25 cellular contexts compared by ENCODE assay signal in genomic region chr5:166185232-166185631, GRCh38.
DNase-seq lines count a peak whose midpoint lies in the region; ATAC-seq, FAIRE-seq and TF ChIP-seq lines count a peak whose summit lies in the region.
"Had no signal": no experiment of that assay in that cellular context is flagged by ENCODE, and none has a peak within 500 bp of the region (broad histone marks: within the 10 kb centered on the region; RNA-seq: fewer than 3 reads in every experiment).

No MANE protein-coding gene starts in this region.

- H3K18ac ChIP-seq in IMR-90 (ENCODE audit: low read depth, low read length), result no peak overlapping the region

- H3K79me1 ChIP-seq in IMR-90 (ENCODE audit: low read depth in 1 of 2, low read length in 2 of 2), result no peaks in the 10 kb centered on the region

- CTCF ChIA-PET in HepG2 (lab: Yijun Ruan, JAX; ENCODE audit: low intra/inter-chr PET ratio, low total read pairs) (no interaction called here), IMR-90 (lab: Yijun Ruan, JAX) (interaction anchor here (1.0 kb wide), 1 partner anchor 16 kb away, joined by 3 read pairs; no protein-coding TSS in a partner anchor)

- no peak for TF ChIP-seq RAD21 in HepG2 (CRISPR knock-in tag; IDR thresholded peaks at IDR 0.05)
- TF ChIP-seq RAD21 in IMR-90 (IDR thresholded peaks at IDR 0.05; ENCODE audit: low read length), result no peak
- no peak for TF ChIP-seq RAD21 in neural cell (conservative IDR thresholded peaks at IDR 0.05)

- H2AK9ac ChIP-seq in IMR-90 (replicated peaks; ENCODE audit: low read depth, low read length, poor library complexity), result no peak overlapping the region

- H4K91ac ChIP-seq in IMR-90 (ENCODE audit: insufficient read depth, low read depth, low read length), result no peak overlapping the region

- no peak overlapping the region for H2BK120ac ChIP-seq in IMR-90 (ENCODE audit: low read depth, low read length)

- no peak overlapping the region for H3K9ac ChIP-seq in HepG2 (ENCODE audit: insufficient read depth, low read depth, low read length)
- H3K9ac ChIP-seq in IMR-90 (ENCODE audit: low read depth, low read length), result no peak overlapping the region
- no peak overlapping the region for H3K9ac ChIP-seq in neural cell (ENCODE audit: low read length)
- no peak overlapping the region for H3K9ac ChIP-seq in colonic mucosa (ENCODE audit: low read depth in 2 of 2, low read length in 2 of 2)
- H3K9ac ChIP-seq: BLaER1 had no signal

- in situ Hi-C loops in HepG2 (cut with HindIII; ENCODE audit: extremely low pct_ligation_motif_present, low pct_unique_long_range_greater_than_20kb), result no loop called here
- in situ Hi-C loops in IMR-90 (cut with MboI; ENCODE audit: low sequenced_read_pairs), result no loop called here

- peaks cover 86% of the 10 kb centered on the region for H3K9me3 ChIP-seq in HepG2 (ENCODE audit: low read length)
- H3K9me3 ChIP-seq in right lobe of liver, result no peaks in the 10 kb centered on the region
- no peaks in the 10 kb centered on the region for H3K9me3 ChIP-seq in IMR-90 (ENCODE audit: control insufficient read depth, insufficient read depth, low read length)
- H3K9me3 ChIP-seq in neural cell (ENCODE audit: low read length), result no peaks in the 10 kb centered on the region
- H3K9me3 ChIP-seq in colonic mucosa, result no peaks in the 10 kb centered on the region
- H3K9me3 ChIP-seq: BE2C, BLaER1 had no signal

- 46% methylated on average over 9 of the region's 9 CpGs for WGBS in HepG2 (ENCODE audit: low lambda C conversion rate)
- WGBS in right lobe of liver (ENCODE audit: insufficient coverage, low coverage, low lambda C conversion rate, missing lambda C conversion rate), result 69% methylated on average over 9 of the region's 9 CpGs
- no CpG with 5 or more reads among the region's 9 CpGs for WGBS in IMR-90 (ENCODE audit: extremely low coverage in 2 of 2, insufficient read length in 1 of 2), 2 experiments

- no peaks in the 10 kb centered on the region for H3F3A ChIP-seq in neural cell (ENCODE audit: insufficient read depth, low read length, poor library complexity, severe bottlenecking)

- H3K56ac ChIP-seq in IMR-90 (ENCODE audit: extremely low read depth, insufficient read depth, low read length), result no peak overlapping the region

- dilution Hi-C loops in IMR-90 (cut with HindIII; ENCODE audit: low sequenced_read_pairs, unreplicated experiment), result no loop called here

- H3K27ac ChIP-seq in HepG2 (ENCODE audit: extremely low read length, insufficient read depth, low read length) (no peak overlapping the region), right lobe of liver (no peak overlapping the region), IMR-90 (ENCODE audit: insufficient read depth, low read length) (no peak overlapping the region), neural cell (ENCODE audit: low read length) (no peak overlapping the region), colonic mucosa (no peak overlapping the region)
- H3K27ac ChIP-seq: 22Rv1, BLaER1 had no signal

- H4K5ac ChIP-seq in IMR-90 (ENCODE audit: low read depth, low read length), result no peak overlapping the region

- H2AFZ ChIP-seq in HepG2 (ENCODE audit: low read length) (no peak overlapping the region), IMR-90 (replicated peaks; ENCODE audit: low read length, poor library complexity) (no peak overlapping the region), neural cell (ENCODE audit: low read depth, low read length) (no peak overlapping the region)

- H3K36me3 ChIP-seq in HepG2 (replicated peaks in 1 of 2; ENCODE audit: control insufficient read depth in 1 of 2, insufficient read depth in 2 of 2, low read length in 2 of 2), result no peaks in the 10 kb centered on the region
- no peaks in the 10 kb centered on the region for H3K36me3 ChIP-seq in right lobe of liver
- H3K36me3 ChIP-seq in IMR-90 (ENCODE audit: control insufficient read depth, insufficient read depth, low read length), result no peaks in the 10 kb centered on the region
- H3K36me3 ChIP-seq in neural cell (ENCODE audit: insufficient read depth, low read length), result no peaks in the 10 kb centered on the region
- H3K36me3 ChIP-seq in colonic mucosa, result no peaks in the 10 kb centered on the region
- H3K36me3 ChIP-seq: BE2C, BLaER1 had no signal

- no peak overlapping the region for H2BK5ac ChIP-seq in IMR-90 (ENCODE audit: low read depth, low read length, poor library complexity, severe bottlenecking)

- no peak for DNase-seq in HepG2 (ENCODE audit: low spot score)
- DNase-seq in right lobe of liver, result no peak
- DNase-seq in IMR-90, result no peak
- DNase-seq in colonic mucosa, result no peak
- no peak for DNase-seq in foreskin fibroblast
- DNase-seq: ACHN; BE2C; C1 segment of cervical spinal cord; CD4-positive, alpha-beta memory T cell; CD4-positive, CD25-positive, alpha-beta regulatory T cell; CD8-positive, alpha-beta memory T cell; COR-L47; DMS 273 treated with DMSO at 0.1 percent for 48 hours; DMS153; DMS53; DMS79; DND-41; EL; GDM1 had no signal

- BruUV-seq in HepG2 (replicated peaks; lab: Mats Ljungman, UMichigan) (no TSS peak), IMR-90 (replicated peaks; lab: Mats Ljungman, UMichigan) (no TSS peak)

- H4K20me1 ChIP-seq in HepG2 (ENCODE audit: insufficient read depth, low read length) (no peaks in the 10 kb centered on the region), IMR-90 (ENCODE audit: insufficient read depth, low read length) (no peaks in the 10 kb centered on the region), neural cell (ENCODE audit: insufficient read depth) (no peaks in the 10 kb centered on the region)
- H4K20me1 ChIP-seq: BLaER1 had no signal

- no peak overlapping the region for H3K4me2 ChIP-seq in HepG2 (ENCODE audit: low read depth, low read length)
- no peak overlapping the region for H3K4me2 ChIP-seq in IMR-90 (ENCODE audit: low read depth, low read length)
- no peak overlapping the region for H3K4me2 ChIP-seq in neural cell (ENCODE audit: low read length)
- H3K4me2 ChIP-seq: BLaER1 had no signal

- TF ChIP-seq CTCF in HepG2 (CRISPR knock-in tag; IDR thresholded peaks at IDR 0.05) (no peak), right lobe of liver (IDR thresholded peaks at IDR 0.05) (no peak), IMR-90 (conservative IDR thresholded peaks at IDR 0.05; ENCODE audit: low read depth, low read length) (no peak), neural cell (IDR thresholded peaks at IDR 0.05; ENCODE audit: poor library complexity, severe bottlenecking) (no peak), colonic mucosa (IDR thresholded peaks at IDR 0.05) (no peak), foreskin fibroblast (IDR thresholded peaks at IDR 0.05; ENCODE audit: low read depth, low read length) (no peak)

- TF ChIP-seq EP300 in HepG2 (IDR thresholded peaks at IDR 0.05; ENCODE audit: low read depth in 2 of 2, low read length in 2 of 2) (no peak), HepG2 (CRISPR knock-in tag; IDR thresholded peaks at IDR 0.05; ENCODE audit: borderline replicate concordance) (no peak), neural cell (conservative IDR thresholded peaks at IDR 0.05; ENCODE audit: poor library complexity, severe bottlenecking) (no peak)

- H3K14ac ChIP-seq in IMR-90 (replicated peaks; ENCODE audit: low read depth, low read length), result no peak overlapping the region

- H4K8ac ChIP-seq in IMR-90 (ENCODE audit: low read depth in 2 of 2, low read length in 2 of 2), result no peak overlapping the region

- TF ChIP-seq POLR2A in HepG2 (IDR thresholded peaks at IDR 0.05; ENCODE audit: insufficient read depth in 1 of 2, low read depth in 2 of 2, low read length in 2 of 2), result no peak
- no peak for TF ChIP-seq POLR2A in right lobe of liver (IDR thresholded peaks at IDR 0.05)
- TF ChIP-seq POLR2A in IMR-90 (IDR thresholded peaks at IDR 0.05; ENCODE audit: low read depth, low read length), result no peak

- no peak overlapping the region for H2AK5ac ChIP-seq in IMR-90 (ENCODE audit: low read depth, low read length)

- H3K4me1 ChIP-seq in HepG2 (ENCODE audit: insufficient read depth, low read length), result no peaks in the 10 kb centered on the region
- H3K4me1 ChIP-seq in right lobe of liver, result no peaks in the 10 kb centered on the region
- no peaks in the 10 kb centered on the region for H3K4me1 ChIP-seq in IMR-90 (ENCODE audit: control insufficient read depth, insufficient read depth, low read length)
- no peaks in the 10 kb centered on the region for H3K4me1 ChIP-seq in colonic mucosa
- H3K4me1 ChIP-seq: BE2C, BLaER1 had no signal

- H3K79me2 ChIP-seq in HepG2 (ENCODE audit: insufficient read depth, low read length) (no peaks in the 10 kb centered on the region), neural cell (replicated peaks; ENCODE audit: insufficient read depth, low read length) (no peaks in the 10 kb centered on the region)

- POLR2A ChIA-PET in HepG2 (lab: Yijun Ruan, JAX) (no interaction called here), IMR-90 (lab: Charles Lee; ENCODE audit: unreplicated experiment) (no interaction called here)

- H3K4me3 ChIP-seq in HepG2 (replicated peaks in 1 of 3; ENCODE audit: insufficient read depth in 1 of 3, low read depth in 2 of 3, low read length in 3 of 3) (no peak overlapping the region), right lobe of liver (no peak overlapping the region), IMR-90 (ENCODE audit: insufficient read depth, low read depth, low read length) (no peak overlapping the region), neural cell (ENCODE audit: low read length) (no peak overlapping the region), colonic mucosa (no peak overlapping the region), foreskin fibroblast (ENCODE audit: low read depth in 1 of 2, low read length in 2 of 2) (no peak overlapping the region)
- H3K4me3 ChIP-seq: BLaER1, GM12878 had no signal

- no peaks in the 10 kb centered on the region for H3K27me3 ChIP-seq in HepG2 (ENCODE audit: control insufficient read depth in 1 of 2, insufficient read depth in 2 of 2, low read length in 2 of 2)
- H3K27me3 ChIP-seq in right lobe of liver, result no peaks in the 10 kb centered on the region
- H3K27me3 ChIP-seq in IMR-90 (ENCODE audit: control insufficient read depth, insufficient read depth, low read length), result no peaks in the 10 kb centered on the region
- no peaks in the 10 kb centered on the region for H3K27me3 ChIP-seq in neural cell (ENCODE audit: insufficient read depth, low read depth, low read length)
- H3K27me3 ChIP-seq in colonic mucosa, result no peaks in the 10 kb centered on the region
- H3K27me3 ChIP-seq: BE2C, BLaER1 had no signal

- no peaks in the 10 kb centered on the region for H3K9me1 ChIP-seq in IMR-90 (ENCODE audit: insufficient read depth, low read length)

- no peak overlapping the region for H2BK15ac ChIP-seq in IMR-90 (ENCODE audit: low read depth, low read length)

- H2BK20ac ChIP-seq in IMR-90 (ENCODE audit: low read depth, low read length), result no peak overlapping the region

- no peak for FAIRE-seq in HepG2 (lab: Jason Lieb, UNC)
- FAIRE-seq: GM12878, GM12892, GM18507 had no signal

- no peak overlapping the region for H3K23ac ChIP-seq in IMR-90 (ENCODE audit: low read depth, low read length)

- ATAC-seq in HepG2 (no peak), right lobe of liver (no peak), IMR-90 (ENCODE audit: low read depth) (no peak)
- ATAC-seq: GM12878 had no signal

- H3K4ac ChIP-seq in IMR-90 (ENCODE audit: low read depth, low read length), result no peak overlapping the region

- H3K9me2 ChIP-seq in neural cell (ENCODE audit: insufficient read depth, low read length), result no peaks in the 10 kb centered on the region

- intact Hi-C loops in HepG2 (cut with micrococcal nuclease; ENCODE audit: unreplicated experiment) (no loop called here), right lobe of liver (cut with DNase I) (no loop called here), IMR-90 (cut with micrococcal nuclease) (no loop called here), colonic mucosa (cut with DNase I) (no loop called here)
